Comparison of ENCODE assay signal across 16 cellular contexts in genomic region chr5:167919268-167919560, GRCh38.
DNase-seq lines count a peak whose midpoint lies in the region; ATAC-seq and TF ChIP-seq lines count a peak whose summit lies in the region.
"Had no signal": no experiment of that assay in that cellular context is flagged by ENCODE, and none has a peak within 500 bp of the region (broad histone marks: within the 10 kb centered on the region; RNA-seq: fewer than 3 reads in every experiment).

No MANE protein-coding gene starts in this region.

- H3K27me3 ChIP-seq in cardiac muscle cell (no peaks in the 10 kb centered on the region), neuronal stem cell (ENCODE audit: control insufficient read depth in 3 of 3, insufficient read depth in 3 of 3, low read depth in 1 of 3, low read length in 3 of 3) (no peaks in the 10 kb centered on the region)

- intact Hi-C loops in Right ventricle myocardium inferior (cut with DNase I), result no loop called here

- no peaks in the 10 kb centered on the region for H3K4me1 Mint-ChIP-seq in endothelial cell (ENCODE audit: unreplicated experiment)
- H3K4me1 Mint-ChIP-seq: B cell had no signal

- H2BK5ac ChIP-seq in neuronal stem cell (ENCODE audit: low read length), result no peak overlapping the region

- H3K23ac ChIP-seq in neuronal stem cell (ENCODE audit: low read depth, low read length, poor library complexity), result no peak overlapping the region

- H3K27ac ChIP-seq in cardiac muscle cell (peak overlapping the region; percentile 37), neuronal stem cell (replicated peaks; ENCODE audit: low read length) (no peak overlapping the region)

- no peak overlapping the region for H4K91ac ChIP-seq in neuronal stem cell (ENCODE audit: low read depth, low read length, poor library complexity)

- WGBS in neuronal stem cell (ENCODE audit: extremely low coverage in 2 of 2, insufficient read length in 2 of 2, insufficient replicate concordance in 1 of 2), 2 donors, result no CpG with 5 or more reads among the region's 3 CpGs

- no peak overlapping the region for H2BK12ac ChIP-seq in neuronal stem cell (ENCODE audit: low read length)

- H3K4me3 Mint-ChIP-seq in endothelial cell (ENCODE audit: unreplicated experiment), result no peak overlapping the region
- H3K4me3 Mint-ChIP-seq: B cell; CD4-positive, alpha-beta T cell had no signal

- H2AK5ac ChIP-seq in neuronal stem cell (ENCODE audit: low read depth, low read length), result no peak overlapping the region

- no peak overlapping the region for H4K8ac ChIP-seq in neuronal stem cell (ENCODE audit: low read depth, low read length)

- H3K4me3 ChIP-seq in cardiac muscle cell (no peak overlapping the region), neuronal stem cell (ENCODE audit: low read length in 2 of 2) (no peak overlapping the region)
- H3K4me3 ChIP-seq: GM12878, HAP-1 had no signal

- ATAC-seq in Right ventricle myocardium inferior (no peak), GM18909 (IDR thresholded peaks at IDR 0.05; ENCODE audit: poor library complexity, unreplicated experiment) (no peak)
- ATAC-seq: GM12878 had no signal

- H2BK15ac ChIP-seq in neuronal stem cell (ENCODE audit: low read length), result no peak overlapping the region

- H2BK120ac ChIP-seq in neuronal stem cell (ENCODE audit: low read depth, low read length), result no peak overlapping the region

- H3K27me3 Mint-ChIP-seq in endothelial cell (ENCODE audit: unreplicated experiment), result peaks cover 4% of the 10 kb centered on the region
- H3K27me3 Mint-ChIP-seq: B cell; CD4-positive, alpha-beta T cell had no signal

- H3K36me3 ChIP-seq in cardiac muscle cell, result no peaks in the 10 kb centered on the region
- no peaks in the 10 kb centered on the region for H3K36me3 ChIP-seq in neuronal stem cell (replicated peaks in 1 of 2; ENCODE audit: control insufficient read depth in 2 of 2, insufficient read depth in 2 of 2, low read length in 2 of 2)
- H3K36me3 ChIP-seq: HAP-1 had no signal

- no peak overlapping the region for H3K4me2 ChIP-seq in neuronal stem cell (ENCODE audit: insufficient read depth, low read length, poor library complexity, severe bottlenecking)

- H3K36me3 Mint-ChIP-seq in endothelial cell (ENCODE audit: low read depth, unreplicated experiment), result no peaks in the 10 kb centered on the region

- no peaks in the 10 kb centered on the region for H3K9me3 ChIP-seq in cardiac muscle cell (ENCODE audit: low read depth)
- peaks cover 0 to 4% of the 10 kb centered on the region in 2 donors for H3K9me3 ChIP-seq in neuronal stem cell (replicated peaks in 1 of 2; ENCODE audit: control insufficient read depth in 2 of 2, insufficient read depth in 1 of 2, low read depth in 1 of 2, low read length in 2 of 2)
- H3K9me3 ChIP-seq: HAP-1 had no signal

- H2AFZ ChIP-seq in neuronal stem cell (ENCODE audit: low read length), result peak overlapping the region; percentile 60

- DNase-seq in cardiac muscle cell (ENCODE audit: low read depth in 1 of 2, low spot score in 1 of 2), result no peak
- no peak for DNase-seq in Right ventricle myocardium inferior (ENCODE audit: missing footprints)
- peak; percentile 66 for DNase-seq in left kidney (ENCODE audit: low read depth, low spot score)
- no peak for DNase-seq in neuronal stem cell (ENCODE audit: low spot score)
- DNase-seq in cerebellar nuclear complex (lab: John Stamatoyannopoulos, UW), result no peak
- DNase-seq in endothelial cell (ENCODE audit: low spot score), result no peak
- DNase-seq: C1 segment of cervical spinal cord; Calu3; CD4-positive, alpha-beta T cell; DMS 273 treated with DMSO at 0.1 percent for 48 hours; GOT3; IMR-90 had no signal

- TF ChIP-seq CTCF in cardiac muscle cell (IDR thresholded peaks at IDR 0.05; ENCODE audit: low read depth, low read length), result no peak
- no peak for TF ChIP-seq CTCF in endothelial cell (IDR thresholded peaks at IDR 0.05; ENCODE audit: unreplicated experiment)

- no peaks in the 10 kb centered on the region for H3K79me1 ChIP-seq in neuronal stem cell (ENCODE audit: low read depth, low read length)

- no peak overlapping the region for H3K9ac ChIP-seq in neuronal stem cell (ENCODE audit: low read depth, low read length, poor library complexity)

- no peak overlapping the region for H3K14ac ChIP-seq in neuronal stem cell (ENCODE audit: low read length)

- H3K4ac ChIP-seq in neuronal stem cell (ENCODE audit: low read length), result no peak overlapping the region

- no peaks in the 10 kb centered on the region for H3K9me3 Mint-ChIP-seq in endothelial cell (ENCODE audit: unreplicated experiment)
- H3K9me3 Mint-ChIP-seq: CD4-positive, alpha-beta T cell had no signal

- H3K27ac Mint-ChIP-seq in endothelial cell (ENCODE audit: unreplicated experiment), result no peak overlapping the region
- H3K27ac Mint-ChIP-seq: B cell; CD4-positive, alpha-beta T cell had no signal

- no peak overlapping the region for H3K18ac ChIP-seq in neuronal stem cell (ENCODE audit: low read length)

- H3K4me1 ChIP-seq in cardiac muscle cell (ENCODE audit: low read depth) (peaks cover 23% of the 10 kb centered on the region), neuronal stem cell (ENCODE audit: control insufficient read depth in 2 of 2, insufficient read depth in 1 of 2, low read depth in 1 of 2, low read length in 2 of 2) (peaks cover 14 to 34% of the 10 kb centered on the region in 2 donors)
- H3K4me1 ChIP-seq: HAP-1 had no signal
